1 cellular context compared by ENCODE assay signal in genomic region chr4:82357640-82358039, GRCh38.
TF ChIP-seq lines count a peak whose summit lies in the region.

No MANE protein-coding gene starts in this region.

TF ChIP-seq in SK-N-SH treated with all-trans-retinoic acid at 6 μM for 48 hours, 23 proteins besides CTCF, POLR2A, EP300 and RAD21 (continued from another document):
- TF ChIP-seq CREB5 (CRISPR knock-in tag; IDR thresholded peaks at IDR 0.05; ENCODE audit: low read depth) = no peak
- TF ChIP-seq CSDC2 (CRISPR knock-in tag; IDR thresholded peaks at IDR 0.05) = no peak
- TF ChIP-seq TSHZ2 (CRISPR knock-in tag; IDR thresholded peaks at IDR 0.05) = no peak
- no peak for TF ChIP-seq ISL1 (CRISPR knock-in tag; IDR thresholded peaks at IDR 0.05)
- no peak for TF ChIP-seq ZFP3 (CRISPR knock-in tag; IDR thresholded peaks at IDR 0.05)
- no peak for TF ChIP-seq RARB (CRISPR knock-in tag; IDR thresholded peaks at IDR 0.05)
- no peak for TF ChIP-seq ZFP30 (CRISPR knock-in tag; IDR thresholded peaks at IDR 0.05)
